Comparison of ENCODE assay signal across 25 cellular contexts in genomic region chr1:175671066-175671465, GRCh38.
DNase-seq lines count a peak whose midpoint lies in the region; ATAC-seq and TF ChIP-seq lines count a peak whose summit lies in the region.
"Had no signal": no experiment of that assay in that cellular context is flagged by ENCODE, and none has a peak within 500 bp of the region (broad histone marks: within the 10 kb centered on the region; RNA-seq: fewer than 3 reads in every experiment).

No MANE protein-coding gene starts in this region.

- H3K4me3 Mint-ChIP-seq in endothelial cell (ENCODE audit: unreplicated experiment) (peak overlapping the region; percentile 22), neural progenitor cell (peak overlapping the region; percentile 10)
- no peak overlapping the region for H3K4me3 Mint-ChIP-seq in stimulated activated memory B cell treated with anti-CD40 and anti-IgM and Interleukin-4, amounts not matched to agents 10 μg/mL and 1 μg/mL and 100 μg/mL, for 72 hours
- no peak overlapping the region for H3K4me3 Mint-ChIP-seq in CD8-positive, alpha-beta T cell
- H3K4me3 Mint-ChIP-seq: B cell; CD4-positive, alpha-beta T cell; CD8-positive, alpha-beta memory T cell had no signal

- H3K4me1 Mint-ChIP-seq in endothelial cell (ENCODE audit: unreplicated experiment) (peaks cover 39% of the 10 kb centered on the region), neural progenitor cell (peaks cover 54% of the 10 kb centered on the region)
- H3K4me1 Mint-ChIP-seq in stimulated activated memory B cell treated with anti-CD40 and anti-IgM and Interleukin-4, amounts not matched to agents 10 μg/mL and 1 μg/mL and 100 μg/mL, for 72 hours: peaks cover 46% of the 10 kb centered on the region
- no peaks in the 10 kb centered on the region for H3K4me1 Mint-ChIP-seq in CD8-positive, alpha-beta T cell (ENCODE audit: low read depth)
- H3K4me1 Mint-ChIP-seq: CD8-positive, alpha-beta memory T cell had no signal

- no peak for TF ChIP-seq CTCF in left ventricle myocardium inferior (IDR thresholded peaks at IDR 0.05; ENCODE audit: borderline replicate concordance)
- no peak for TF ChIP-seq CTCF in endothelial cell (IDR thresholded peaks at IDR 0.05; ENCODE audit: unreplicated experiment)
- no peak for TF ChIP-seq CTCF in neural progenitor cell (IDR thresholded peaks at IDR 0.05)
- no peak for TF ChIP-seq CTCF in CD8-positive, alpha-beta T cell (IDR thresholded peaks at IDR 0.05)

- H3K36me3 ChIP-seq in left ventricle myocardium inferior (no peaks in the 10 kb centered on the region), neural progenitor cell (no peaks in the 10 kb centered on the region)
- no peaks in the 10 kb centered on the region for H3K36me3 ChIP-seq in CD8-positive, alpha-beta T cell (ENCODE audit: insufficient read depth, low read length)
- H3K36me3 ChIP-seq: BLaER1 treated with 17β-estradiol and CSF1 and Interleukin-3, amounts not matched to agents 10 nM and 100 nM had no signal

- H3K9me3 Mint-ChIP-seq in endothelial cell (ENCODE audit: unreplicated experiment) (no peaks in the 10 kb centered on the region), neural progenitor cell (no peaks in the 10 kb centered on the region)
- H3K9me3 Mint-ChIP-seq in stimulated activated memory B cell treated with anti-CD40 and anti-IgM and Interleukin-4, amounts not matched to agents 10 μg/mL and 1 μg/mL and 100 μg/mL, for 72 hours: no peaks in the 10 kb centered on the region
- no peaks in the 10 kb centered on the region for H3K9me3 Mint-ChIP-seq in CD8-positive, alpha-beta T cell
- H3K9me3 Mint-ChIP-seq: CD4-positive, alpha-beta T cell; CD8-positive, alpha-beta memory T cell had no signal

- ATAC-seq in stimulated activated memory B cell treated with anti-CD40 and anti-IgM and Interleukin-4, amounts not matched to agents 10 μg/mL and 1 μg/mL and 100 μg/mL, for 72 hours: no peak
- no peak for ATAC-seq in GM18505 (IDR thresholded peaks at IDR 0.05; ENCODE audit: unreplicated experiment)
- ATAC-seq in CD8-positive, alpha-beta T cell: no peak
- ATAC-seq: A549, GM12878 had no signal

- intact Hi-C loops in cardiac septum (cut with DNase I): no loop called here
- intact Hi-C loops in left ventricle myocardium inferior (cut with micrococcal nuclease): no loop called here
- intact Hi-C loops in CD8-positive, alpha-beta T cell (cut with DNase I, micrococcal nuclease): no loop called here

- no peak for TF ChIP-seq POLR2A in GM18505 (IDR thresholded peaks at IDR 0.05; ENCODE audit: borderline replicate concordance, extremely low read depth, insufficient read depth, insufficient read length)

- H3K27me3 Mint-ChIP-seq in endothelial cell (ENCODE audit: unreplicated experiment): peaks cover 11% of the 10 kb centered on the region
- H3K27me3 Mint-ChIP-seq in neural progenitor cell (ENCODE audit: insufficient read depth, low read depth): peaks cover 16% of the 10 kb centered on the region
- no peaks in the 10 kb centered on the region for H3K27me3 Mint-ChIP-seq in stimulated activated memory B cell treated with anti-CD40 and anti-IgM and Interleukin-4, amounts not matched to agents 10 μg/mL and 1 μg/mL and 100 μg/mL, for 72 hours
- H3K27me3 Mint-ChIP-seq in CD8-positive, alpha-beta T cell (ENCODE audit: low read depth): peaks cover 8% of the 10 kb centered on the region
- H3K27me3 Mint-ChIP-seq: B cell had no signal

- CTCF ChIA-PET in CD8-positive, alpha-beta T cell (lab: Charles Lee): no interaction called here

- H3K27me3 ChIP-seq in left ventricle myocardium inferior (ENCODE audit: low read depth) (peaks cover 35% of the 10 kb centered on the region), neural progenitor cell (no peaks in the 10 kb centered on the region)
- no peaks in the 10 kb centered on the region for H3K27me3 ChIP-seq in CD8-positive, alpha-beta T cell (ENCODE audit: insufficient read depth, low read length)
- H3K27me3 ChIP-seq: BLaER1 treated with 17β-estradiol and CSF1 and Interleukin-3, amounts not matched to agents 10 nM and 100 nM had no signal

- no peaks in the 10 kb centered on the region for H3K79me2 ChIP-seq in neural progenitor cell (ENCODE audit: low read depth)

- H3K4me3 ChIP-seq in left ventricle myocardium inferior (no peak overlapping the region), neural progenitor cell (no peak overlapping the region)
- no peak overlapping the region for H3K4me3 ChIP-seq in CD8-positive, alpha-beta T cell (ENCODE audit: low read depth, low read length)
- H3K4me3 ChIP-seq: A549; BLaER1 treated with 17β-estradiol and CSF1 and Interleukin-3, amounts not matched to agents 10 nM and 100 nM; GM12878 had no signal

- no peaks in the 10 kb centered on the region for H3K4me1 ChIP-seq in left ventricle myocardium inferior
- peaks cover 37% of the 10 kb centered on the region for H3K4me1 ChIP-seq in neural progenitor cell
- no peaks in the 10 kb centered on the region for H3K4me1 ChIP-seq in CD8-positive, alpha-beta T cell (ENCODE audit: insufficient read depth, low read length)
- H3K4me1 ChIP-seq: A549 had no signal

- no peaks in the 10 kb centered on the region for H3K9me3 ChIP-seq in left ventricle myocardium inferior (replicated peaks)
- H3K9me3 ChIP-seq in neural progenitor cell (ENCODE audit: low read depth): no peaks in the 10 kb centered on the region
- no peaks in the 10 kb centered on the region for H3K9me3 ChIP-seq in CD8-positive, alpha-beta T cell (ENCODE audit: low read length)
- H3K9me3 ChIP-seq: A549; BLaER1 treated with 17β-estradiol and CSF1 and Interleukin-3, amounts not matched to agents 10 nM and 100 nM had no signal

- H3K27ac Mint-ChIP-seq in endothelial cell (ENCODE audit: unreplicated experiment) (no peak overlapping the region), neural progenitor cell (peak overlapping the region; percentile 2)
- peak overlapping the region; percentile 2 for H3K27ac Mint-ChIP-seq in stimulated activated memory B cell treated with anti-CD40 and anti-IgM and Interleukin-4, amounts not matched to agents 10 μg/mL and 1 μg/mL and 100 μg/mL, for 72 hours
- no peak overlapping the region for H3K27ac Mint-ChIP-seq in CD8-positive, alpha-beta T cell
- H3K27ac Mint-ChIP-seq: CD4-positive, alpha-beta T cell; CD8-positive, alpha-beta memory T cell had no signal

- H4K20me1 ChIP-seq in neural progenitor cell (ENCODE audit: low read depth): peaks cover 8% of the 10 kb centered on the region
- H4K20me1 ChIP-seq: BLaER1 treated with 17β-estradiol and CSF1 and Interleukin-3, amounts not matched to agents 10 nM and 100 nM had no signal

- peaks cover 28% of the 10 kb centered on the region for H3F3A ChIP-seq in neural progenitor cell (ENCODE audit: low read depth)

- DNase-seq in cardiac septum (ENCODE audit: low spot score): peak; percentile 51
- DNase-seq in left ventricle myocardium inferior: no peak
- DNase-seq in endothelial cell (ENCODE audit: low spot score): no peak
- DNase-seq in neural progenitor cell (ENCODE audit: low spot score): no peak
- no peak for DNase-seq in activated T-cell treated with anti-CD3 and anti-CD28 coated beads, Interleukin-2, amount 50 U/mL, for 48 hours
- no peak for DNase-seq in CD8-positive, alpha-beta T cell
- DNase-seq: AML-193; CD4-positive, alpha-beta T cell; CD8-positive, alpha-beta memory T cell; COR-L47; DMS 273 treated with DMSO at 0.1 percent for 48 hours; DMS153; DMS53; DMS79; DND-41; EL; GDM1 had no signal

- H3K4me2 ChIP-seq in neural progenitor cell: no peak overlapping the region
- H3K4me2 ChIP-seq: A549 had no signal

- H3K27ac ChIP-seq in left ventricle myocardium inferior (replicated peaks) (no peak overlapping the region), neural progenitor cell (no peak overlapping the region)
- no peak overlapping the region for H3K27ac ChIP-seq in CD8-positive, alpha-beta T cell (ENCODE audit: low read depth, low read length)
- H3K27ac ChIP-seq: 22Rv1, A549, C4-2B had no signal

- H2AFZ ChIP-seq in neural progenitor cell (replicated peaks): no peak overlapping the region

- no peak overlapping the region for H3K9ac ChIP-seq in neural progenitor cell
- H3K9ac ChIP-seq: BLaER1 treated with 17β-estradiol and CSF1 and Interleukin-3, amounts not matched to agents 10 nM and 100 nM had no signal

- POLR2A ChIA-PET in CD8-positive, alpha-beta T cell (lab: Charles Lee): no interaction called here

- H3K36me3 Mint-ChIP-seq in endothelial cell (ENCODE audit: low read depth, unreplicated experiment) (no peaks in the 10 kb centered on the region), neural progenitor cell (no peaks in the 10 kb centered on the region)
- H3K36me3 Mint-ChIP-seq in stimulated activated memory B cell treated with anti-CD40 and anti-IgM and Interleukin-4, amounts not matched to agents 10 μg/mL and 1 μg/mL and 100 μg/mL, for 72 hours: no peaks in the 10 kb centered on the region
- no peaks in the 10 kb centered on the region for H3K36me3 Mint-ChIP-seq in CD8-positive, alpha-beta T cell
- H3K36me3 Mint-ChIP-seq: CD8-positive, alpha-beta memory T cell had no signal

Comparison
In these comparisons a context has a peak if more than half of its experiments do, and no peak if none do; other contexts are left out.
1. H3K27ac Mint-ChIP-seq: peak in neural progenitor cell (single experiment) and stimulated activated memory B cell treated with anti-CD40 and anti-IgM and Interleukin-4, amounts not matched to agents 10 μg/mL and 1 μg/mL and 100 μg/mL, for 72 hours (single experiment); none in endothelial cell (single experiment) and CD8-positive, alpha-beta T cell (single experiment).
2. H3K4me3 Mint-ChIP-seq: peak in endothelial cell (single experiment) and neural progenitor cell (single experiment); none in stimulated activated memory B cell treated with anti-CD40 and anti-IgM and Interleukin-4, amounts not matched to agents 10 μg/mL and 1 μg/mL and 100 μg/mL, for 72 hours (single experiment) and CD8-positive, alpha-beta T cell (single experiment).